In genomic region chr19:51398096-51398704, GRCh38 we compare ENCODE assay signal across 8 cellular contexts. TPM values are rescaled to one million over a fixed set of nuclear protein-coding genes. Genes with fewer than 3 reads are reported as not detected.
DNase-seq lines count a peak whose midpoint lies in the region; ATAC-seq, FAIRE-seq and TF ChIP-seq lines count a peak whose summit lies in the region.

No MANE protein-coding gene starts in this region.

- WGBS in upper lobe of left lung, 2 donors: 44 to 53% methylated on average over 7 of the region's 7 CpGs

- TF ChIP-seq CTCF in right atrium auricular region (IDR thresholded peaks at IDR 0.05) (peak; percentile 29 to 61), Panc1 (IDR thresholded peaks at IDR 0.05) (peak; percentile 67), fibroblast of pulmonary artery (IDR thresholded peaks at IDR 0.05; ENCODE audit: low read length, missing control alignments) (peak; percentile 69), upper lobe of left lung (IDR thresholded peaks at IDR 0.05) (peak in 5 of 6 experiments; percentile 13 to 45 (median 34))

- no peaks in the 10 kb centered on the region for H3K27me3 ChIP-seq in right atrium auricular region
- no peaks in the 10 kb centered on the region for H3K27me3 ChIP-seq in Panc1 (ENCODE audit: control insufficient read depth, insufficient read depth, low read length)
- no peaks in the 10 kb centered on the region for H3K27me3 ChIP-seq in upper lobe of left lung

- POLR2A ChIA-PET in Panc1 (lab: Charles Lee): no interaction called here

- intact Hi-C loops in Right ventricle myocardium inferior (cut with DNase I) (no loop called here), Panc1 (cut with micrococcal nuclease; ENCODE audit: unreplicated experiment) (no loop called here)

- no peak for FAIRE-seq in frontal cortex (lab: Jason Lieb, UNC)

- H3K9me3 ChIP-seq in right atrium auricular region: peaks cover 6 to 10% of the 10 kb centered on the region in 2 donors
- no peaks in the 10 kb centered on the region for H3K9me3 ChIP-seq in Panc1 (ENCODE audit: control insufficient read depth, insufficient read depth, low read depth, low read length)
- peaks cover 0 to 18% (median 9%) of the 10 kb centered on the region in 4 donors for H3K9me3 ChIP-seq in upper lobe of left lung

- no peak for DNase-seq in right atrium auricular region (ENCODE audit: low spot score)
- DNase-seq in Right ventricle myocardium inferior (ENCODE audit: missing footprints): no peak
- no peak for DNase-seq in Panc1 (ENCODE audit: low read depth, low spot score)
- peak; percentile 37 for DNase-seq in fibroblast of pulmonary artery (ENCODE audit: low read depth)
- no peak for DNase-seq in upper lobe of left lung
- no peak for DNase-seq in frontal cortex (ENCODE audit: low spot score in 2 of 2)

- TF ChIP-seq EP300 in upper lobe of left lung (IDR thresholded peaks at IDR 0.05): no peak

- no TSS peak for BruUV-seq in Panc1 (replicated peaks; lab: Mats Ljungman, UMichigan)

- CTCF ChIA-PET in Panc1 (lab: Charles Lee): interaction anchor here (0.6 kb wide), 1 partner anchor 54 kb away, joined by 3 read pairs; no protein-coding TSS in a partner anchor

- TF ChIP-seq POLR2A in upper lobe of left lung (IDR thresholded peaks at IDR 0.05): no peak
- no peak for TF ChIP-seq POLR2A in GM18505 (IDR thresholded peaks at IDR 0.05; ENCODE audit: borderline replicate concordance, extremely low read depth, insufficient read depth, insufficient read length)

- no peak overlapping the region for H3K27ac ChIP-seq in right atrium auricular region
- H3K27ac ChIP-seq in Panc1 (ENCODE audit: low read length): no peak overlapping the region
- H3K27ac ChIP-seq in upper lobe of left lung: no peak overlapping the region

- in situ Hi-C loops in Panc1 (cut with HindIII; ENCODE audit: low pct_unique_long_range_greater_than_20kb, low sequenced_read_pairs): no loop called here

- H3K4me3 ChIP-seq in right atrium auricular region: no peak overlapping the region
- no peak overlapping the region for H3K4me3 ChIP-seq in Panc1 (ENCODE audit: low read depth in 2 of 2, low read length in 2 of 2)
- H3K4me3 ChIP-seq in fibroblast of pulmonary artery (replicated peaks; ENCODE audit: low read depth, low read length): no peak overlapping the region
- no peak overlapping the region for H3K4me3 ChIP-seq in upper lobe of left lung

- H3K36me3 ChIP-seq in right atrium auricular region (no peaks in the 10 kb centered on the region), Panc1 (ENCODE audit: control insufficient read depth, insufficient read depth, low read length) (no peaks in the 10 kb centered on the region; the same call in 1 of the 2 replicates), upper lobe of left lung (no peaks in the 10 kb centered on the region)

- ATAC-seq in Right ventricle myocardium inferior (no peak), Panc1 (no peak), upper lobe of left lung (ENCODE audit: low FRiP score in 2 of 2) (no peak), GM21360 (IDR thresholded peaks at IDR 0.05; ENCODE audit: unreplicated experiment) (no peak), GM18505 (IDR thresholded peaks at IDR 0.05; ENCODE audit: unreplicated experiment) (no peak)

- H3K4me1 ChIP-seq in right atrium auricular region (peaks cover 0 to 11% of the 10 kb centered on the region in 2 donors), Panc1 (ENCODE audit: control insufficient read depth, insufficient read depth, low read length) (peaks cover 3% of the 10 kb centered on the region), upper lobe of left lung (peaks cover 6 to 17% (median 10%) of the 10 kb centered on the region in 4 donors)

RNA-seq across cellular contexts. Expression of gene C19orf84, which starts 7.8 kb away (rescaled TPM):
- not detected for total RNA-seq in right atrium auricular region
- total RNA-seq in Right ventricle myocardium inferior: not detected
- not detected for total RNA-seq in Panc1 (2021; ENCODE audit: unreplicated experiment)
- not detected for polyA plus RNA-seq in Panc1 (2012; ENCODE audit: insufficient read length)
- 1 to 10 TPM in 1 of 6 donors, under 1 TPM in 2, not detected in 3; 0.34 to 2.0 (median 0.40) TPM for total RNA-seq in upper lobe of left lung
- total RNA-seq in frontal cortex: not detected

RNA-seq across cellular contexts. Expression of gene LIM2, which starts 10.4 kb away (rescaled TPM):
- total RNA-seq in right atrium auricular region: not detected
- total RNA-seq in Right ventricle myocardium inferior: not detected
- total RNA-seq in Panc1 (2021; ENCODE audit: unreplicated experiment): not detected
- not detected for polyA plus RNA-seq in Panc1 (2012; ENCODE audit: insufficient read length)
- total RNA-seq in upper lobe of left lung: under 1 TPM in 1 of 6 donors, not detected in 5; 0.29 TPM
- total RNA-seq in frontal cortex: not detected

RNA-seq across cellular contexts. Expression of gene SIGLEC10, which starts 19.2 kb away (rescaled TPM):
- total RNA-seq in right atrium auricular region (1 to 10 TPM in 1 of 2 donors, under 1 TPM in 1; 0.22 to 7.7 TPM), Right ventricle myocardium inferior (1.1 TPM), Panc1 (2021; ENCODE audit: unreplicated experiment) (not detected), upper lobe of left lung (10 to 100 TPM; 13.2 to 76.5 (median 16.9) TPM), frontal cortex (1.2 TPM)
- polyA plus RNA-seq in Panc1 (2012; ENCODE audit: insufficient read length): 0.23 TPM

RNA-seq across cellular contexts. Expression of gene NKG7, which starts 25.7 kb away (rescaled TPM):
- total RNA-seq in right atrium auricular region: 1 to 10 TPM; 1.4 to 1.8 TPM
- total RNA-seq in Right ventricle myocardium inferior: 3.5 TPM
- 0.23 TPM for total RNA-seq in Panc1 (2021; ENCODE audit: unreplicated experiment)
- not detected for polyA plus RNA-seq in Panc1 (2012; ENCODE audit: insufficient read length)
- 10 to 100 TPM in 2 of 6 donors, 1 to 10 TPM in 4; 3.4 to 25.8 (median 9.7) TPM for total RNA-seq in upper lobe of left lung
- total RNA-seq in frontal cortex: not detected

RNA-seq across cellular contexts. Expression of gene CLDND2, which starts 29.4 kb away (rescaled TPM):
- total RNA-seq in right atrium auricular region (not detected), Right ventricle myocardium inferior (1.7 TPM), Panc1 (2021; ENCODE audit: unreplicated experiment) (0.95 TPM), upper lobe of left lung (1 to 10 TPM in 2 of 6 donors, under 1 TPM in 1, not detected in 3; 0.89 to 3.0 (median 1.7) TPM), frontal cortex (not detected)
- polyA plus RNA-seq in Panc1 (2012; ENCODE audit: insufficient read length): 1.3 TPM
